Comparison of ENCODE assay signal across 8 cellular contexts in genomic region chr2:135985018-135985825, GRCh38. TPM values are rescaled to one million over a fixed set of nuclear protein-coding genes. Genes with fewer than 3 reads are reported as not detected.
DNase-seq lines count a peak whose midpoint lies in the region; ATAC-seq, FAIRE-seq and TF ChIP-seq lines count a peak whose summit lies in the region.

Gene DARS1 (minus strand): TSS chr2:135985626. CDS start chr2:135985468, 158 bp downstream.

- no peaks in the 10 kb centered on the region for H3K27me3 ChIP-seq in CD4-positive, CD25-positive, alpha-beta regulatory T cell (ENCODE audit: control insufficient read depth, insufficient read depth, low read length)
- H3K27me3 ChIP-seq in HepG2 (ENCODE audit: control insufficient read depth in 1 of 2, insufficient read depth in 2 of 2, low read length in 2 of 2): no peaks in the 10 kb centered on the region

- H3K27ac ChIP-seq in CD4-positive, CD25-positive, alpha-beta regulatory T cell (ENCODE audit: insufficient read depth, low read length, poor library complexity, severe bottlenecking): peak within 1 kb of the TSS; percentile 98
- H3K27ac ChIP-seq in HepG2 (ENCODE audit: extremely low read length, insufficient read depth, low read length): peak within 1 kb of the TSS; percentile 95

- CTCF ChIA-PET in HepG2 (lab: Yijun Ruan, JAX; ENCODE audit: low intra/inter-chr PET ratio, low total read pairs): no interaction called here

- no peak for TF ChIP-seq CTCF in HepG2 (CRISPR knock-in tag; IDR thresholded peaks at IDR 0.05)

- H3K36me3 Mint-ChIP-seq in CD4-positive, CD25-positive, alpha-beta regulatory T cell: peaks cover 8% of the 10 kb centered on the region

- TF ChIP-seq RAD21 in HepG2 (CRISPR knock-in tag; IDR thresholded peaks at IDR 0.05): peak; percentile 32

- H3K36me3 ChIP-seq in CD4-positive, CD25-positive, alpha-beta regulatory T cell (ENCODE audit: control insufficient read depth, insufficient read depth, low read length): peaks cover 6% of the 10 kb centered on the region
- peaks cover 6 to 22% of the 10 kb centered on the region in 2 experiments; a peak in 4 of 5 replicates for H3K36me3 ChIP-seq in HepG2 (replicated peaks in 1 of 2; ENCODE audit: control insufficient read depth in 1 of 2, insufficient read depth in 2 of 2, low read length in 2 of 2)

- H3K4me3 ChIP-seq in CD4-positive, CD25-positive, alpha-beta regulatory T cell (ENCODE audit: low read depth, low read length): peak within 1 kb of the TSS; percentile 94
- peak within 1 kb of the TSS; percentile 82 to 93 (median 87) for H3K4me3 ChIP-seq in HepG2 (replicated peaks in 1 of 3; ENCODE audit: insufficient read depth in 1 of 3, low read depth in 2 of 3, low read length in 3 of 3)

- peaks cover 19 to 54% (median 38%) of the 10 kb centered on the region in 4 donors for H3K4me1 Mint-ChIP-seq in CD4-positive, CD25-positive, alpha-beta regulatory T cell

- H3K4me2 ChIP-seq in HepG2 (ENCODE audit: low read depth, low read length): peak within 1 kb of the TSS; percentile 94

- H3K4me3 Mint-ChIP-seq in CD4-positive, CD25-positive, alpha-beta regulatory T cell: peak within 1 kb of the TSS; percentile 96 to 98 (median 97)

- TF ChIP-seq EP300 in HepG2 (IDR thresholded peaks at IDR 0.05; ENCODE audit: low read depth in 2 of 2, low read length in 2 of 2): peak in 1 of 2 experiments; percentile 48; a peak in 2 of 4 replicates
- TF ChIP-seq EP300 in HepG2 (CRISPR knock-in tag; IDR thresholded peaks at IDR 0.05; ENCODE audit: borderline replicate concordance): no peak

- peak; percentile 66 for FAIRE-seq in HepG2 (lab: Jason Lieb, UNC)

- H3K27me3 Mint-ChIP-seq in CD4-positive, CD25-positive, alpha-beta regulatory T cell: no peaks in the 10 kb centered on the region

- ATAC-seq in CD4-positive, CD25-positive, alpha-beta regulatory T cell (ENCODE audit: low read depth in 2 of 2): peak; percentile 66 to 73
- ATAC-seq in GM19397 (IDR thresholded peaks at IDR 0.05; ENCODE audit: unreplicated experiment) (peak; percentile 90), HG03565 (IDR thresholded peaks at IDR 0.05; ENCODE audit: unreplicated experiment) (peak; percentile 63), HepG2 (peak; percentile 94)

- H3K79me2 ChIP-seq in HepG2 (ENCODE audit: insufficient read depth, low read length): peaks cover 44% of the 10 kb centered on the region

- in situ Hi-C loops in HepG2 (cut with HindIII; ENCODE audit: extremely low pct_ligation_motif_present, low pct_unique_long_range_greater_than_20kb): no loop called here

- intact Hi-C loops in HepG2 (cut with micrococcal nuclease; ENCODE audit: unreplicated experiment): loop anchor here (10.0 kb wide), 1 partner anchor 1050 kb away; no protein-coding TSS in a partner anchor

- peaks cover 0 to 1% (median 0%) of the 10 kb centered on the region in 7 donors for H3K9me3 Mint-ChIP-seq in CD4-positive, CD25-positive, alpha-beta regulatory T cell

- BruUV-seq in HepG2 (replicated peaks; lab: Mats Ljungman, UMichigan): TSS peak; percentile 72

- TF ChIP-seq POLR2A in HepG2 (IDR thresholded peaks at IDR 0.05; ENCODE audit: insufficient read depth in 1 of 2, low read depth in 2 of 2, low read length in 2 of 2): peak; percentile 88 to 95

- peak within 1 kb of the TSS; percentile 93 to 98 (median 96) for H3K27ac Mint-ChIP-seq in CD4-positive, CD25-positive, alpha-beta regulatory T cell

- peaks cover 40% of the 10 kb centered on the region for H3K4me1 ChIP-seq in CD4-positive, CD25-positive, alpha-beta regulatory T cell (ENCODE audit: control insufficient read depth, insufficient read depth, low read length, poor library complexity, severe bottlenecking)
- H3K4me1 ChIP-seq in HepG2 (ENCODE audit: insufficient read depth, low read length): peaks cover 54% of the 10 kb centered on the region

- no peaks in the 10 kb centered on the region for H3K9me3 ChIP-seq in CD4-positive, CD25-positive, alpha-beta regulatory T cell (ENCODE audit: control insufficient read depth in 2 of 2, low read length in 2 of 2)
- H3K9me3 ChIP-seq in HepG2 (ENCODE audit: low read length): no peaks in the 10 kb centered on the region

- POLR2A ChIA-PET in HepG2 (lab: Yijun Ruan, JAX): interaction anchor here (0.6 to 1.9 kb wide), 6 partner anchors 9 to 1068 kb away, joined by 3 to 12 read pairs (median 5); no protein-coding TSS in a partner anchor

- WGBS in HepG2 (ENCODE audit: low lambda C conversion rate): 3% methylated on average over 33 of the region's 64 CpGs

- H3K9ac ChIP-seq in HepG2 (ENCODE audit: insufficient read depth, low read depth, low read length): peak within 1 kb of the TSS; percentile 98

- H4K20me1 ChIP-seq in HepG2 (ENCODE audit: insufficient read depth, low read length): no peaks in the 10 kb centered on the region

- peak within 1 kb of the TSS; percentile 92 for H2AFZ ChIP-seq in HepG2 (ENCODE audit: low read length)

- peak; percentile 70 to 91 (median 73) for DNase-seq in CD4-positive, CD25-positive, alpha-beta regulatory T cell
- peak; percentile 75 for DNase-seq in NCI-H748 treated with DMSO at 0.1 percent for 48 hours (lab: John Stamatoyannopoulos, UW)
- DNase-seq in activated CD4-positive, alpha-beta T cell treated with anti-CD3 and anti-CD28 coated beads, Interleukin-2, amount 50 U/mL, for 4 hours: peak; percentile 74 to 76
- DNase-seq in dermis microvascular lymphatic vessel endothelial cell (ENCODE audit: low read depth in 2 of 2): peak; percentile 87 to 90
- peak; percentile 96 for DNase-seq in HepG2 (ENCODE audit: low spot score)
- DNase-seq in stimulated activated CD4-positive, alpha-beta T cell treated with anti-CD3 and anti-CD28 coated beads, Interleukin-2, amount 100 ng/mL, for 48 hours: peak; percentile 78 to 79

TF ChIP-seq in HepG2, 621 proteins besides CTCF, POLR2A, EP300 and RAD21 (continues in another document):
- TF ChIP-seq ZUFSP (CRISPR knock-in tag; IDR thresholded peaks at IDR 0.05; ENCODE audit: borderline replicate concordance) (no peak), THAP8 (CRISPR knock-in tag; IDR thresholded peaks at IDR 0.05; ENCODE audit: borderline replicate concordance) (peak; percentile 95)

RNA-seq across cellular contexts. Expression of gene DARS1, which starts in this region (rescaled TPM):
- total RNA-seq in CD4-positive, CD25-positive, alpha-beta regulatory T cell: 51.8 TPM
- 100 to 1,000 TPM; 119 to 144 (median 130) TPM for polyA plus RNA-seq in CD4-positive, CD25-positive, alpha-beta regulatory T cell
- total RNA-seq in dermis microvascular lymphatic vessel endothelial cell: 29.7 and 51.3 TPM in 2 replicates
- 149 and 246 TPM in 2 replicates for total RNA-seq in HepG2 (2016; rRNA removed; fragmentation: Illumina TruSeq; extraction: Trizol)
- 19.9 and 25.4 TPM in 2 replicates for total RNA-seq in HepG2 (2016; cell fraction: cytosol; rRNA removed; fragmentation: Illumina TruSeq; extraction: Trizol; ENCODE audit: low read depth)
- 151 and 220 TPM in 2 replicates for total RNA-seq in HepG2 (2016; cell fraction: insoluble cytoplasmic fraction; rRNA removed; fragmentation: Illumina TruSeq; extraction: Trizol)
- 49.5 and 53.8 TPM in 2 replicates for total RNA-seq in HepG2 (2016; cell fraction: membrane; rRNA removed; fragmentation: Illumina TruSeq; extraction: Trizol)
- total RNA-seq in HepG2 (2016; cell fraction: nucleus; rRNA removed; fragmentation: Illumina TruSeq; extraction: Trizol): 83.7 and 87.9 TPM in 2 replicates
- 149 and 230 TPM in 2 replicates for polyA plus RNA-seq in HepG2 (2011; rRNA removed)
- polyA plus RNA-seq in HepG2 (2011; cell fraction: cytosol; rRNA removed): 82.7 and 108 TPM in 2 replicates
- polyA plus RNA-seq in HepG2 (2011; cell fraction: nucleus; rRNA removed): 47.0 and 56.6 TPM in 2 replicates
- 118 and 170 TPM in 2 replicates for polyA plus RNA-seq in HepG2 (2012)
- 10.3 and 11.0 TPM in 2 replicates for polyA plus RNA-seq in HepG2 (2016; cell fraction: cytosol; fragmentation: Illumina TruSeq; extraction: Trizol; ENCODE audit: low read depth)
- 177 and 181 TPM in 2 replicates for polyA plus RNA-seq in HepG2 (2016; cell fraction: insoluble cytoplasmic fraction; fragmentation: Illumina TruSeq; extraction: Trizol; ENCODE audit: low read depth)
- polyA plus RNA-seq in HepG2 (2016; cell fraction: membrane; fragmentation: Illumina TruSeq; extraction: Trizol; ENCODE audit: low read depth): 29.5 and 30.4 TPM in 2 replicates
- polyA plus RNA-seq in HepG2 (2016; cell fraction: nucleus; fragmentation: Illumina TruSeq; extraction: Trizol; ENCODE audit: insufficient read depth, low read depth): 88.4 and 95.0 TPM in 2 replicates
- polyA minus RNA-seq in HepG2 (2011; rRNA and poly(A)+ RNA removed; ENCODE audit: low replicate concordance): 23.5 and 77.2 TPM in 2 replicates
- 99.1 and 111 TPM in 2 replicates for polyA minus RNA-seq in HepG2 (2011; cell fraction: cytosol; rRNA and poly(A)+ RNA removed)
- polyA minus RNA-seq in HepG2 (2011; cell fraction: nucleus; rRNA and poly(A)+ RNA removed): 151 and 153 TPM in 2 replicates

Comparison
In these comparisons a context has a peak if more than half of its experiments do, and no peak if none do; other contexts are left out.
1. Peak in every context shown above with its lines: DNase-seq, ATAC-seq, H3K4me3 ChIP-seq and H3K27ac ChIP-seq.